ENCODE assay signal across 26 cellular contexts in the genomic region with DNA sequence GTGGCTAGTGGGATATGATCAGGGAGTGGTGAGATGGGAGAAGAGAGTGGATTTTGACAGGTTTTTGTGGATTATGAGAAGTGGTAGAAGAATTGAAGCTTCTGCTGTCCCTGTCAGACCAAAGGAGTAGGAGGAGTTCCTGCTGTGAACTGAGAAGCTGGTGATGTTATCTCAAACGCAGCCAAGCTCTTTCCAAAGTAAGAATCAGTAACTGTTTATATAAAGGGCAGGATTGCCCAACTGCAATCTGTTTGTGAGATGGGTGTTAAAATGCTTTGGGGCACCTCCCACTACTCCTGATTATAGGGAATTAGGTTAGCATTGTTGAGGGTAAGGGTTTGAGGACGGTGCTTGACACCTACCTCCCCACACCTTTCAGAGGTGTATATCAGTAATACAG.
DNase-seq lines count a peak whose midpoint lies in the region; ATAC-seq and TF ChIP-seq lines count a peak whose summit lies in the region.
"Had no signal": no experiment of that assay in that cellular context is flagged by ENCODE, and none has a peak within 500 bp of the region (broad histone marks: within the 10 kb centered on the region; RNA-seq: fewer than 3 reads in every experiment).

No MANE protein-coding gene starts in this region.

- no peaks in the 10 kb centered on the region for H3K79me2 ChIP-seq in GM23338 (replicated peaks; ENCODE audit: insufficient read depth)

- H3K4me2 ChIP-seq in GM23338: no peak overlapping the region

- no peaks in the 10 kb centered on the region for H3K4me1 Mint-ChIP-seq in CD8-positive, alpha-beta memory T cell
- no peaks in the 10 kb centered on the region for H3K4me1 Mint-ChIP-seq in activated CD8-positive, alpha-beta T cell treated with anti-CD3 and anti-CD28 coated beads, Interleukin-2, amount 10 ng/mL, durations not matched to agents 7 days and 5 days (ENCODE audit: low read depth)
- no peaks in the 10 kb centered on the region for H3K4me1 Mint-ChIP-seq in GM23338
- H3K4me1 Mint-ChIP-seq: stimulated activated memory B cell treated with anti-CD40 and anti-IgM and Interleukin-4, amounts not matched to agents 10 μg/mL and 1 μg/mL and 100 μg/mL, for 72 hours had no signal

- POLR2A ChIA-PET in CD8-positive, alpha-beta memory T cell (lab: Charles Lee): no interaction called here
- POLR2A ChIA-PET in activated CD8-positive, alpha-beta T cell treated with anti-CD3 and anti-CD28 coated beads, Interleukin-2, amount 10 ng/mL, durations not matched to agents 7 days and 5 days (lab: Charles Lee): no interaction called here

- H3K27ac Mint-ChIP-seq in CD8-positive, alpha-beta memory T cell: no peak overlapping the region
- H3K27ac Mint-ChIP-seq in activated CD8-positive, alpha-beta T cell treated with anti-CD3 and anti-CD28 coated beads, Interleukin-2, amount 10 ng/mL, durations not matched to agents 7 days and 5 days: no peak overlapping the region
- no peak overlapping the region for H3K27ac Mint-ChIP-seq in GM23338
- H3K27ac Mint-ChIP-seq: activated naive CD8-positive, alpha-beta T cell; IgD-negative memory B cell; stimulated activated memory B cell treated with anti-CD40 and anti-IgM and Interleukin-4, amounts not matched to agents 10 μg/mL and 1 μg/mL and 100 μg/mL, for 72 hours had no signal

- 0 out of 2 replicates have a peak, but pooled peaks cover 3% of the 10 kb centered on the region for H3K9me2 ChIP-seq in GM23338 (ENCODE audit: insufficient read depth)

- H3F3A ChIP-seq in GM23338 (replicated peaks; ENCODE audit: low read depth): no peaks in the 10 kb centered on the region

- H3K4me3 ChIP-seq in fibroblast of mammary gland (ENCODE audit: control insufficient read depth, low read depth, low read length): no peak overlapping the region
- no peak overlapping the region for H3K4me3 ChIP-seq in CD8-positive, alpha-beta memory T cell (ENCODE audit: low read length)
- no peak overlapping the region for H3K4me3 ChIP-seq in GM23338
- H3K4me3 ChIP-seq: body of pancreas, heart left ventricle, mucosa of descending colon, skin epidermis, thoracic aorta had no signal

- no peak overlapping the region for H3K27ac ChIP-seq in CD8-positive, alpha-beta memory T cell (ENCODE audit: low read depth, low read length)
- H3K27ac ChIP-seq in GM23338 (ENCODE audit: low read depth): no peak overlapping the region
- H3K27ac ChIP-seq: body of pancreas, heart left ventricle, skin epidermis, thoracic aorta had no signal

- no peak overlapping the region for H3K4me3 Mint-ChIP-seq in CD8-positive, alpha-beta memory T cell
- no peak overlapping the region for H3K4me3 Mint-ChIP-seq in activated CD8-positive, alpha-beta T cell treated with anti-CD3 and anti-CD28 coated beads, Interleukin-2, amount 10 ng/mL, durations not matched to agents 7 days and 5 days
- H3K4me3 Mint-ChIP-seq in GM23338: no peak overlapping the region
- H3K4me3 Mint-ChIP-seq: activated naive CD8-positive, alpha-beta T cell; IgD-negative memory B cell; stimulated activated memory B cell treated with anti-CD40 and anti-IgM and Interleukin-4, amounts not matched to agents 10 μg/mL and 1 μg/mL and 100 μg/mL, for 72 hours had no signal

- DNase-seq in ELF-1 (ENCODE audit: low read depth, low spot score) (peak; percentile 12), NCI-H226 (peak; percentile 67), fibroblast of mammary gland (ENCODE audit: low read depth) (peak; percentile 38), renal cortical epithelial cell (ENCODE audit: low read depth) (peak; percentile 45), GM23338 (ENCODE audit: low spot score) (no peak)
- no peak for DNase-seq in CD8-positive, alpha-beta memory T cell
- DNase-seq in activated CD8-positive, alpha-beta T cell treated with anti-CD3 and anti-CD28 coated beads, Interleukin-2, amount 10 ng/mL, durations not matched to agents 7 days and 5 days: no peak
- DNase-seq: activated CD4-positive, alpha-beta T cell treated with anti-CD3 and anti-CD28 coated beads, Interleukin-2, amount 50 U/mL, for 1 hour; body of pancreas; COR-L47; DMS79 treated with DMSO at 0.1 percent for 48 hours; effector memory CD4-positive, alpha-beta T cell; heart left ventricle; left ventricle myocardium superior; MM.1S; mucosa of descending colon; NCI-H1436; NCI-H2107; NCI-H524 treated with DMSO at 0.1 percent for 48 hours; stimulated activated CD4-positive, alpha-beta T cell treated with anti-CD3 and anti-CD28 coated beads, Interleukin-2, amount 100 ng/mL, for 24 hours had no signal

- H3K27me3 ChIP-seq in CD8-positive, alpha-beta memory T cell (ENCODE audit: insufficient read depth, low read length, poor library complexity, severe bottlenecking): no peaks in the 10 kb centered on the region
- no peaks in the 10 kb centered on the region for H3K27me3 ChIP-seq in GM23338 (ENCODE audit: insufficient read depth)
- H3K27me3 ChIP-seq: body of pancreas, heart left ventricle had no signal

- peaks cover 0 to 4% of the 10 kb centered on the region in 2 donors for H3K27me3 Mint-ChIP-seq in CD8-positive, alpha-beta memory T cell
- no peaks in the 10 kb centered on the region for H3K27me3 Mint-ChIP-seq in activated CD8-positive, alpha-beta T cell treated with anti-CD3 and anti-CD28 coated beads, Interleukin-2, amount 10 ng/mL, durations not matched to agents 7 days and 5 days (ENCODE audit: low read depth)
- peaks cover 2% of the 10 kb centered on the region for H3K27me3 Mint-ChIP-seq in GM23338 (ENCODE audit: insufficient read depth, low read depth, poor library complexity)
- H3K27me3 Mint-ChIP-seq: activated naive CD8-positive, alpha-beta T cell had no signal

- ATAC-seq in activated CD8-positive, alpha-beta T cell treated with anti-CD3 and anti-CD28 coated beads, Interleukin-2, amount 10 ng/mL, durations not matched to agents 7 days and 5 days: no peak
- ATAC-seq in GM23338: no peak
- ATAC-seq: body of pancreas; esophagus mucosa; heart left ventricle; left ventricle myocardium superior; mucosa of descending colon; stimulated activated memory B cell treated with anti-CD40 and anti-IgM and Interleukin-4, amounts not matched to agents 10 μg/mL and 1 μg/mL and 100 μg/mL, for 72 hours had no signal

- H2AFZ ChIP-seq in GM23338: no peak overlapping the region

- TF ChIP-seq CTCF in fibroblast of mammary gland (conservative IDR thresholded peaks at IDR 0.05; ENCODE audit: control insufficient read depth, insufficient read depth, low read depth, low read length) (no peak), GM23338 (conservative IDR thresholded peaks at IDR 0.05; ENCODE audit: low read depth in 2 of 2) (no peak)

- no peaks in the 10 kb centered on the region for H3K36me3 ChIP-seq in CD8-positive, alpha-beta memory T cell (ENCODE audit: insufficient read depth, low read length)
- H3K36me3 ChIP-seq in GM23338 (ENCODE audit: insufficient read depth): no peaks in the 10 kb centered on the region
- H3K36me3 ChIP-seq: heart left ventricle, thoracic aorta had no signal

- no peaks in the 10 kb centered on the region for H3K9me3 Mint-ChIP-seq in CD8-positive, alpha-beta memory T cell
- no peaks in the 10 kb centered on the region for H3K9me3 Mint-ChIP-seq in activated CD8-positive, alpha-beta T cell treated with anti-CD3 and anti-CD28 coated beads, Interleukin-2, amount 10 ng/mL, durations not matched to agents 7 days and 5 days (ENCODE audit: insufficient read depth)
- H3K9me3 Mint-ChIP-seq in GM23338: no peaks in the 10 kb centered on the region
- H3K9me3 Mint-ChIP-seq: IgD-negative memory B cell; stimulated activated memory B cell treated with anti-CD40 and anti-IgM and Interleukin-4, amounts not matched to agents 10 μg/mL and 1 μg/mL and 100 μg/mL, for 72 hours had no signal

- H3K9me3 ChIP-seq in CD8-positive, alpha-beta memory T cell (ENCODE audit: low read length): no peaks in the 10 kb centered on the region
- H3K9me3 ChIP-seq: body of pancreas, heart left ventricle, mucosa of descending colon, thoracic aorta had no signal

- CTCF ChIA-PET in CD8-positive, alpha-beta memory T cell (lab: Charles Lee): no interaction called here
- CTCF ChIA-PET in activated CD8-positive, alpha-beta T cell treated with anti-CD3 and anti-CD28 coated beads, Interleukin-2, amount 10 ng/mL, durations not matched to agents 7 days and 5 days (lab: Charles Lee): no interaction called here

- H3K36me3 Mint-ChIP-seq in CD8-positive, alpha-beta memory T cell: no peaks in the 10 kb centered on the region
- H3K36me3 Mint-ChIP-seq in activated CD8-positive, alpha-beta T cell treated with anti-CD3 and anti-CD28 coated beads, Interleukin-2, amount 10 ng/mL, durations not matched to agents 7 days and 5 days (ENCODE audit: low read depth): no peaks in the 10 kb centered on the region
- H3K36me3 Mint-ChIP-seq in GM23338 (ENCODE audit: low read depth): no peaks in the 10 kb centered on the region
- H3K36me3 Mint-ChIP-seq: activated naive CD8-positive, alpha-beta T cell; IgD-negative memory B cell; stimulated activated memory B cell treated with anti-CD40 and anti-IgM and Interleukin-4, amounts not matched to agents 10 μg/mL and 1 μg/mL and 100 μg/mL, for 72 hours had no signal

- no peaks in the 10 kb centered on the region for H3K4me1 ChIP-seq in CD8-positive, alpha-beta memory T cell (ENCODE audit: insufficient read depth, low read length)
- H3K4me1 ChIP-seq in GM23338 (ENCODE audit: insufficient read depth): no peaks in the 10 kb centered on the region
- H3K4me1 ChIP-seq: heart left ventricle had no signal

- no peaks in the 10 kb centered on the region for H4K20me1 ChIP-seq in GM23338 (replicated peaks; ENCODE audit: insufficient read depth)

TF ChIP-seq in GM23338, 12 proteins besides CTCF, POLR2A, EP300 and RAD21 (continues in another document):
- TF ChIP-seq ZNF114 (CRISPR knock-in tag; IDR thresholded peaks at IDR 0.05): no peak
- no peak for TF ChIP-seq NANOG (IDR thresholded peaks at IDR 0.05; ENCODE audit: borderline replicate concordance)
- TF ChIP-seq STAT1 (IDR thresholded peaks at IDR 0.05; ENCODE audit: unreplicated experiment): no peak
- TF ChIP-seq CREB1 (CRISPR knock-in tag; IDR thresholded peaks at IDR 0.05; ENCODE audit: low read depth): no peak
- TF ChIP-seq EZH2phosphoT487 (IDR thresholded peaks at IDR 0.05; ENCODE audit: unreplicated experiment): no peak
- TF ChIP-seq ZNF331 (CRISPR knock-in tag; IDR thresholded peaks at IDR 0.05; ENCODE audit: low read depth): no peak
- TF ChIP-seq, protein P1, sequence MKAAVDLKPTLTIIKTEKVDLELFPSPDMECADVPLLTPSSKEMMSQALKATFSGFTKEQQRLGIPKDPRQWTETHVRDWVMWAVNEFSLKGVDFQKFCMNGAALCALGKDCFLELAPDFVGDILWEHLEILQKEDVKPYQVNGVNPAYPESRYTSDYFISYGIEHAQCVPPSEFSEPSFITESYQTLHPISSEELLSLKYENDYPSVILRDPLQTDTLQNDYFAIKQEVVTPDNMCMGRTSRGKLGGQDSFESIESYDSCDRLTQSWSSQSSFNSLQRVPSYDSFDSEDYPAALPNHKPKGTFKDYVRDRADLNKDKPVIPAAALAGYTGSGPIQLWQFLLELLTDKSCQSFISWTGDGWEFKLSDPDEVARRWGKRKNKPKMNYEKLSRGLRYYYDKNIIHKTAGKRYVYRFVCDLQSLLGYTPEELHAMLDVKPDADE (IDR thresholded peaks at IDR 0.05): no peak
- no peak for TF ChIP-seq POLR2AphosphoS5 (IDR thresholded peaks at IDR 0.05; ENCODE audit: low read depth)

Comparison
In these comparisons a context has a peak if more than half of its experiments do, and no peak if none do; other contexts are left out.
1. DNase-seq: peak in ELF-1 (single experiment), NCI-H226 (single experiment), fibroblast of mammary gland (single experiment) and renal cortical epithelial cell (single experiment); none in CD8-positive, alpha-beta memory T cell (0 of 5), activated CD8-positive, alpha-beta T cell treated with anti-CD3 and anti-CD28 coated beads, Interleukin-2, amount 10 ng/mL, durations not matched to agents 7 days and 5 days (single experiment) and GM23338 (single experiment).